Comparison of ENCODE assay signal across 12 cellular contexts in genomic region chr10:31036209-31036608, GRCh38. TPM values are rescaled to one million over a fixed set of nuclear protein-coding genes. Genes with fewer than 3 reads are reported as not detected.
DNase-seq lines count a peak whose midpoint lies in the region; ATAC-seq and TF ChIP-seq lines count a peak whose summit lies in the region.
"Had no signal": no experiment of that assay in that cellular context is flagged by ENCODE, and none has a peak within 500 bp of the region (broad histone marks: within the 10 kb centered on the region; RNA-seq: fewer than 3 reads in every experiment).

No MANE protein-coding gene starts in this region.

- H3K9ac ChIP-seq in IMR-90 (ENCODE audit: low read depth, low read length), result no peak overlapping the region

- CTCF ChIA-PET in IMR-90 (lab: Yijun Ruan, JAX), result interaction anchor here (0.7 kb wide), 1 partner anchor 24 kb away, joined by 3 read pairs; no protein-coding TSS in a partner anchor

- peaks cover 3% of the 10 kb centered on the region; the same call in 1 of the 2 replicates for H4K20me1 ChIP-seq in IMR-90 (ENCODE audit: insufficient read depth, low read length)

- H4K91ac ChIP-seq in IMR-90 (ENCODE audit: insufficient read depth, low read depth, low read length), result peak overlapping the region; percentile 69

- no peak overlapping the region for H2AFZ ChIP-seq in IMR-90 (replicated peaks; ENCODE audit: low read length, poor library complexity)

- peak overlapping the region; percentile 61 for H2AK5ac ChIP-seq in IMR-90 (ENCODE audit: low read depth, low read length)

- H3K36me3 Mint-ChIP-seq in effector memory CD8-positive, alpha-beta T cell (ENCODE audit: insufficient read depth), result peaks cover 14% of the 10 kb centered on the region
- H3K36me3 Mint-ChIP-seq: activated naive CD8-positive, alpha-beta T cell treated with anti-CD3 and anti-CD28 coated beads, Interleukin-2, amount 10 ng/mL, durations not matched to agents 7 days and 5 days; natural killer cell treated with Interleukin-12 subunit alpha and Interleukin-12 subunit beta and Interleukin-15 and Interleukin-18, amount 100 ng/mL, for 72 hours had no signal

- no peak overlapping the region for H3K27ac Mint-ChIP-seq in effector memory CD8-positive, alpha-beta T cell
- H3K27ac Mint-ChIP-seq: activated naive CD8-positive, alpha-beta T cell treated with anti-CD3 and anti-CD28 coated beads, Interleukin-2, amount 10 ng/mL, durations not matched to agents 7 days and 5 days; natural killer cell treated with Interleukin-12 subunit alpha and Interleukin-12 subunit beta and Interleukin-15 and Interleukin-18, amount 100 ng/mL, for 72 hours had no signal

- BruUV-seq in IMR-90 (replicated peaks; lab: Mats Ljungman, UMichigan), result no TSS peak

- no peaks in the 10 kb centered on the region for H3K9me3 ChIP-seq in IMR-90 (ENCODE audit: control insufficient read depth, insufficient read depth, low read length)
- H3K9me3 ChIP-seq in ascending aorta, result no peaks in the 10 kb centered on the region

- DNase-seq in EL (peak; percentile 55), IMR-90 (peak; percentile 55), ascending aorta (ENCODE audit: low spot score in 2 of 2) (no peak), islet precursor cell (peak; percentile 92), NOMO-1 treated with DMSO at 0.1 percent for 48 hours (lab: John Stamatoyannopoulos, UW; ENCODE audit: unreplicated experiment) (no peak), HK-2 (ENCODE audit: unreplicated experiment) (no peak)
- DNase-seq in effector memory CD8-positive, alpha-beta T cell, result no peak
- DNase-seq: activated naive CD8-positive, alpha-beta T cell treated with anti-CD3 and anti-CD28 coated beads, Interleukin-2, amount 10 ng/mL, durations not matched to agents 7 days and 5 days; C1 segment of cervical spinal cord; Karpas-422 had no signal

- no peak for TF ChIP-seq RAD21 in IMR-90 (IDR thresholded peaks at IDR 0.05; ENCODE audit: low read length)

- H3K4ac ChIP-seq in IMR-90 (ENCODE audit: low read depth, low read length), result peak overlapping the region; percentile 76

- H3K27ac ChIP-seq in IMR-90 (ENCODE audit: insufficient read depth, low read length), result peak overlapping the region; percentile 7
- peak overlapping the region; percentile 98 to 99 for H3K27ac ChIP-seq in ascending aorta

- H3K27me3 ChIP-seq in IMR-90 (ENCODE audit: control insufficient read depth, insufficient read depth, low read length) (no peaks in the 10 kb centered on the region), ascending aorta (no peaks in the 10 kb centered on the region)

- 0 out of 2 replicates have a peak overlapping the region, but pooled peaks have one; percentile 9 for H3K56ac ChIP-seq in IMR-90 (ENCODE audit: extremely low read depth, insufficient read depth, low read length)

- H3K14ac ChIP-seq in IMR-90 (replicated peaks; ENCODE audit: low read depth, low read length), result peak overlapping the region; percentile 45

- peak overlapping the region; percentile 47 for H2AK9ac ChIP-seq in IMR-90 (replicated peaks; ENCODE audit: low read depth, low read length, poor library complexity)

- 92% methylated on average over 3 of the region's 4 CpGs; no CpG with 5 or more reads in 1 of the 2 experiments for WGBS in IMR-90 (ENCODE audit: extremely low coverage in 2 of 2, insufficient read length in 1 of 2), 2 experiments

- peak overlapping the region; percentile 89 for H2BK20ac ChIP-seq in IMR-90 (ENCODE audit: low read depth, low read length)

- H4K8ac ChIP-seq in IMR-90 (ENCODE audit: low read depth in 2 of 2, low read length in 2 of 2), result peak overlapping the region in 1 of 2 experiments; percentile 58; a peak in 2 of 4 replicates

- TF ChIP-seq CTCF in IMR-90 (conservative IDR thresholded peaks at IDR 0.05; ENCODE audit: low read depth, low read length) (no peak), ascending aorta (IDR thresholded peaks at IDR 0.05) (no peak)

- H3K4me1 Mint-ChIP-seq in effector memory CD8-positive, alpha-beta T cell (ENCODE audit: low read depth in 2 of 2), result peaks cover 5 to 6% of the 10 kb centered on the region in 2 donors

- peak overlapping the region; percentile 76; the same call in 1 of the 2 replicates for H3K23ac ChIP-seq in IMR-90 (ENCODE audit: low read depth, low read length)

- POLR2A ChIA-PET in IMR-90 (lab: Charles Lee; ENCODE audit: unreplicated experiment), result no interaction called here

- no peaks in the 10 kb centered on the region for H3K27me3 Mint-ChIP-seq in effector memory CD8-positive, alpha-beta T cell
- H3K27me3 Mint-ChIP-seq: activated naive CD8-positive, alpha-beta T cell treated with anti-CD3 and anti-CD28 coated beads, Interleukin-2, amount 10 ng/mL, durations not matched to agents 7 days and 5 days; natural killer cell treated with Interleukin-12 subunit alpha and Interleukin-12 subunit beta and Interleukin-15 and Interleukin-18, amount 100 ng/mL, for 72 hours had no signal

- peak overlapping the region; percentile 92; the same call in 1 of the 2 replicates for H3K18ac ChIP-seq in IMR-90 (ENCODE audit: low read depth, low read length)

- H4K5ac ChIP-seq in IMR-90 (ENCODE audit: low read depth, low read length), result peak overlapping the region; percentile 52; the same call in 1 of the 2 replicates

- peaks cover 1 to 2% of the 10 kb centered on the region in 2 experiments; a peak in 3 of 4 replicates for H3K79me1 ChIP-seq in IMR-90 (ENCODE audit: low read depth in 1 of 2, low read length in 2 of 2)

- TF ChIP-seq POLR2A in IMR-90 (IDR thresholded peaks at IDR 0.05; ENCODE audit: low read depth, low read length), result no peak

- no peaks in the 10 kb centered on the region for H3K36me3 ChIP-seq in IMR-90 (ENCODE audit: control insufficient read depth, insufficient read depth, low read length)
- H3K36me3 ChIP-seq in ascending aorta, result no peaks in the 10 kb centered on the region

- H3K4me3 ChIP-seq in IMR-90 (ENCODE audit: insufficient read depth, low read depth, low read length), result no peak overlapping the region
- H3K4me3 ChIP-seq in ascending aorta, result no peak overlapping the region

- H3K9me3 Mint-ChIP-seq in effector memory CD8-positive, alpha-beta T cell, result no peaks in the 10 kb centered on the region
- H3K9me3 Mint-ChIP-seq: natural killer cell treated with Interleukin-12 subunit alpha and Interleukin-12 subunit beta and Interleukin-15 and Interleukin-18, amount 100 ng/mL, for 72 hours had no signal

- ATAC-seq in IMR-90 (ENCODE audit: low read depth), result no peak
- no peak for ATAC-seq in effector memory CD8-positive, alpha-beta T cell (replicated peaks)
- no peak for ATAC-seq in esophagus mucosa
- ATAC-seq: natural killer cell treated with Interleukin-12 subunit alpha and Interleukin-12 subunit beta and Interleukin-15 and Interleukin-18, amount 100 ng/mL, for 72 hours had no signal

- H3K4me1 ChIP-seq in IMR-90 (ENCODE audit: control insufficient read depth, insufficient read depth, low read length), result peaks cover 8% of the 10 kb centered on the region
- H3K4me1 ChIP-seq in ascending aorta, result peaks cover 0 to 7% of the 10 kb centered on the region in 2 donors

- no peak overlapping the region for H3K4me3 Mint-ChIP-seq in effector memory CD8-positive, alpha-beta T cell
- H3K4me3 Mint-ChIP-seq: activated naive CD8-positive, alpha-beta T cell treated with anti-CD3 and anti-CD28 coated beads, Interleukin-2, amount 10 ng/mL, durations not matched to agents 7 days and 5 days; natural killer cell treated with Interleukin-12 subunit alpha and Interleukin-12 subunit beta and Interleukin-15 and Interleukin-18, amount 100 ng/mL, for 72 hours had no signal

- peak overlapping the region; percentile 67; the same call in 2 of the 3 replicates for H2BK15ac ChIP-seq in IMR-90 (ENCODE audit: low read depth, low read length)

- intact Hi-C loops in IMR-90 (cut with micrococcal nuclease), result no loop called here
- intact Hi-C loops in ascending aorta (cut with DNase I), result no loop called here

- dilution Hi-C loops in IMR-90 (cut with HindIII; ENCODE audit: low sequenced_read_pairs, unreplicated experiment), result no loop called here

- no peak overlapping the region for H3K4me2 ChIP-seq in IMR-90 (ENCODE audit: low read depth, low read length)

- H2BK5ac ChIP-seq in IMR-90 (ENCODE audit: low read depth, low read length, poor library complexity, severe bottlenecking), result peak overlapping the region; percentile 37

- in situ Hi-C loops in IMR-90 (cut with MboI; ENCODE audit: low sequenced_read_pairs), result no loop called here

- H2BK120ac ChIP-seq in IMR-90 (ENCODE audit: low read depth, low read length), result peak overlapping the region; percentile 85

- no peaks in the 10 kb centered on the region; the same call in 1 of the 2 replicates for H3K9me1 ChIP-seq in IMR-90 (ENCODE audit: insufficient read depth, low read length)

TF ChIP-seq in IMR-90, 13 proteins besides CTCF, POLR2A, EP300 and RAD21:
- TF ChIP-seq RCOR1 (IDR thresholded peaks at IDR 0.05; ENCODE audit: insufficient replicate concordance, low read length) (no peak), CHD1 (IDR thresholded peaks at IDR 0.05; ENCODE audit: low read depth, low read length) (no peak)

RNA-seq across cellular contexts. Expression of gene ZNF438, which starts 4.5 kb away (rescaled TPM):
- total RNA-seq in IMR-90 (2012; rRNA removed), result 2.8 and 2.9 TPM in 2 replicates
- polyA plus RNA-seq in IMR-90 (2012; rRNA removed), result 1.8 TPM in 2 replicates
- polyA plus RNA-seq in IMR-90 (2012; cell fraction: cytosol; rRNA removed), result 0.75 and 0.88 TPM in 2 replicates
- polyA plus RNA-seq in IMR-90 (2012; cell fraction: nucleus; rRNA removed; ENCODE audit: low replicate concordance), result 1.1 and 4.6 TPM in 2 replicates
- 1.7 TPM for total RNA-seq in ascending aorta
- total RNA-seq in esophagus mucosa, result 2.9 TPM

Comparison
In these comparisons a context has a peak if more than half of its experiments do, and no peak if none do; other contexts are left out.
1. DNase-seq: peak in EL (single experiment), IMR-90 (single experiment) and islet precursor cell (single experiment); none in ascending aorta (0 of 2), NOMO-1 treated with DMSO at 0.1 percent for 48 hours (single experiment), HK-2 (single experiment) and effector memory CD8-positive, alpha-beta T cell (0 of 3).